16 cellular contexts compared by ENCODE assay signal in genomic region chr5:175034924-175035323, GRCh38.
DNase-seq lines count a peak whose midpoint lies in the region; ATAC-seq, FAIRE-seq and TF ChIP-seq lines count a peak whose summit lies in the region.
"Had no signal": no experiment of that assay in that cellular context is flagged by ENCODE, and none has a peak within 500 bp of the region (broad histone marks: within the 10 kb centered on the region; RNA-seq: fewer than 3 reads in every experiment).

No MANE protein-coding gene starts in this region.

- FAIRE-seq in HTR-8/SVneo (lab: Jason Lieb, UNC) (peak; percentile 88), H1 (lab: Jason Lieb, UNC) (no peak)
- FAIRE-seq: G401.6, GM19239, H54 had no signal

- H3K4ac ChIP-seq in H9 (ENCODE audit: low read depth, low read length) = no peak overlapping the region
- no peak overlapping the region for H3K4ac ChIP-seq in H1 (replicated peaks; ENCODE audit: insufficient read length, low read depth, low read length)

- no peak for ATAC-seq in GM21737 (IDR thresholded peaks at IDR 0.05; ENCODE audit: unreplicated experiment)
- ATAC-seq: CD8-positive, alpha-beta T cell; GM23338 had no signal

- H3K18ac ChIP-seq in H9 (ENCODE audit: insufficient read length, low read depth, low read length) (no peak overlapping the region), H1 (ENCODE audit: extremely low read depth, low read length) (no peak overlapping the region)

- no peaks in the 10 kb centered on the region for H3K4me1 ChIP-seq in H9 (ENCODE audit: insufficient read depth, low read length)
- H3K4me1 ChIP-seq in H1 (replicated peaks in 1 of 4; ENCODE audit: control insufficient read depth in 3 of 4, insufficient read depth in 4 of 4, low read length in 3 of 4) = no peaks in the 10 kb centered on the region
- no peaks in the 10 kb centered on the region for H3K4me1 ChIP-seq in CD4-positive, alpha-beta memory T cell (ENCODE audit: insufficient read depth, low read length)
- H3K4me1 ChIP-seq: Caco-2 had no signal

- TF ChIP-seq RAD21 in H1 (IDR thresholded peaks at IDR 0.05 in 1 of 2, conservative IDR thresholded peaks at IDR 0.05 in 1 of 2; ENCODE audit: low read depth in 2 of 2, low read length in 2 of 2) = no peak

- no peak overlapping the region for H2AFZ ChIP-seq in H9 (ENCODE audit: low read length)
- no peak overlapping the region for H2AFZ ChIP-seq in H1 (ENCODE audit: low read length)
- H2AFZ ChIP-seq: GM23338 had no signal

- no peak overlapping the region for H3K27ac ChIP-seq in H9 (ENCODE audit: insufficient read length, low read depth, low read length)
- H3K27ac ChIP-seq in H1 (ENCODE audit: low read depth, low read length) = no peak overlapping the region
- no peak overlapping the region for H3K27ac ChIP-seq in CD4-positive, alpha-beta memory T cell (ENCODE audit: low read depth, low read length)

- H3T11ph ChIP-seq in H9 (ENCODE audit: low read length) = no peak overlapping the region

- H3K27me3 Mint-ChIP-seq in H9 (ENCODE audit: low read depth) = peaks cover 4% of the 10 kb centered on the region
- peaks cover 0 to 4% of the 10 kb centered on the region in 2 donors for H3K27me3 Mint-ChIP-seq in CD4-positive, alpha-beta memory T cell

- no peaks in the 10 kb centered on the region for H3K36me3 ChIP-seq in H1 (ENCODE audit: control insufficient read depth in 2 of 4, insufficient read depth in 4 of 4, low read length in 3 of 4)
- no peaks in the 10 kb centered on the region for H3K36me3 ChIP-seq in CD4-positive, alpha-beta memory T cell (ENCODE audit: insufficient read depth, low read length)

- DNase-seq in H9 (no peak), HTR-8/SVneo (ENCODE audit: insufficient read length, low spot score) (no peak), H1 (ENCODE audit: low read depth in 1 of 2, low spot score in 2 of 2) (no peak), SW 1271 (lab: John Stamatoyannopoulos, UW) (no peak)
- no peak for DNase-seq in CD4-positive, alpha-beta memory T cell
- DNase-seq: C1 segment of cervical spinal cord; Caco-2; CD8-positive, alpha-beta T cell; DMS153; DND-41; HCEC 1CT had no signal

- H3K23ac ChIP-seq in H9 (ENCODE audit: insufficient read length, low read depth, low read length) (no peak overlapping the region), H1 (ENCODE audit: insufficient read length) (no peak overlapping the region)

- H3K4me2 ChIP-seq in H9 (ENCODE audit: insufficient read depth, insufficient read length, low read length) (no peak overlapping the region), H1 (ENCODE audit: insufficient read depth in 1 of 2, low read depth in 2 of 2, low read length in 2 of 2) (no peak overlapping the region)
- H3K4me2 ChIP-seq: GM23338 had no signal

- H3K9ac ChIP-seq in H9 (ENCODE audit: extremely low read depth, insufficient read length, low read length) (no peak overlapping the region), H1 (replicated peaks in 1 of 4; ENCODE audit: extremely low read depth in 1 of 4, low read depth in 3 of 4, low read length in 3 of 4) (no peak overlapping the region)

- H3K9me3 ChIP-seq in H9 (ENCODE audit: control insufficient read depth, low read depth, low read length) (no peaks in the 10 kb centered on the region), H1 (ENCODE audit: insufficient read depth in 2 of 2, low read depth in 1 of 2, low read length in 1 of 2) (no peaks in the 10 kb centered on the region)
- no peaks in the 10 kb centered on the region for H3K9me3 ChIP-seq in CD4-positive, alpha-beta memory T cell (ENCODE audit: control insufficient read depth in 1 of 2, low read length in 2 of 2)
- H3K9me3 ChIP-seq: Caco-2 had no signal

- no peak overlapping the region for H4K5ac ChIP-seq in H9 (ENCODE audit: insufficient read length, low read depth, low read length)
- no peak overlapping the region for H4K5ac ChIP-seq in H1 (ENCODE audit: insufficient read length, low read depth, low read length)

- H2BK5ac ChIP-seq in H9 (ENCODE audit: insufficient read length, low read length) (no peak overlapping the region), H1 (ENCODE audit: low read depth, low read length) (no peak overlapping the region)

- no peak overlapping the region for H3K27ac Mint-ChIP-seq in H9
- no peak overlapping the region for H3K27ac Mint-ChIP-seq in CD4-positive, alpha-beta memory T cell
- H3K27ac Mint-ChIP-seq: CD8-positive, alpha-beta T cell; GM23338 had no signal

- no peaks in the 10 kb centered on the region for H3K27me3 ChIP-seq in H9 (ENCODE audit: insufficient read depth, low read length)
- no peaks in the 10 kb centered on the region for H3K27me3 ChIP-seq in H1 (replicated peaks in 1 of 4; ENCODE audit: control insufficient read depth in 3 of 4, extremely low read depth in 1 of 4, insufficient read depth in 3 of 4, low read length in 3 of 4)
- no peaks in the 10 kb centered on the region for H3K27me3 ChIP-seq in CD4-positive, alpha-beta memory T cell (ENCODE audit: insufficient read depth, low read length)

- H4K91ac ChIP-seq in H9 (ENCODE audit: insufficient read length, low read depth, low read length) = no peak overlapping the region
- no peak overlapping the region for H4K91ac ChIP-seq in H1 (replicated peaks; ENCODE audit: insufficient read length, low read length)

- POLR2A ChIA-PET in H1 (lab: Charles Lee; ENCODE audit: partially characterized antibody) = no interaction called here
- POLR2A ChIA-PET in CD4-positive, alpha-beta memory T cell (lab: Charles Lee; ENCODE audit: partially characterized antibody) = no interaction called here

- H3K14ac ChIP-seq in H9 (ENCODE audit: insufficient read depth, low read length) (no peak overlapping the region), H1 (ENCODE audit: insufficient read length) (no peak overlapping the region)

- TF ChIP-seq CTCF in H9 (conservative IDR thresholded peaks at IDR 0.05) (no peak), H1 (IDR thresholded peaks at IDR 0.05; ENCODE audit: control extremely low read depth in 1 of 3, insufficient read depth in 1 of 3, low read depth in 1 of 3, low read length in 3 of 3) (no peak)

- intact Hi-C loops in CD4-positive, alpha-beta memory T cell (cut with micrococcal nuclease) = no loop called here

- no peaks in the 10 kb centered on the region for H3K79me2 ChIP-seq in H9 (ENCODE audit: insufficient read depth, low read length)
- no peaks in the 10 kb centered on the region for H3K79me2 ChIP-seq in H1 (ENCODE audit: control insufficient read depth in 1 of 2, insufficient read depth in 2 of 2, low read length in 2 of 2)

- H3K56ac ChIP-seq in H9 (ENCODE audit: insufficient read length, low read depth, low read length) = peak overlapping the region; percentile 4
- H3K56ac ChIP-seq in H1 (replicated peaks; ENCODE audit: insufficient read length, low read depth, low read length) = peak overlapping the region; percentile 92

- H2BK120ac ChIP-seq in H9 (ENCODE audit: low read depth, low read length, poor library complexity, severe bottlenecking) = no peak overlapping the region
- no peak overlapping the region for H2BK120ac ChIP-seq in H1 (replicated peaks; ENCODE audit: low read depth, low read length)

- no peak for TF ChIP-seq POLR2A in H1 (IDR thresholded peaks at IDR 0.05; ENCODE audit: control extremely low read depth in 1 of 2, low read depth in 2 of 2, low read length in 2 of 2)

- CTCF ChIA-PET in H1 (lab: Charles Lee; ENCODE audit: partially characterized antibody) = no interaction called here
- CTCF ChIA-PET in CD4-positive, alpha-beta memory T cell (lab: Charles Lee; ENCODE audit: partially characterized antibody) = no interaction called here

- no peak for TF ChIP-seq EP300 in H1 (IDR thresholded peaks at IDR 0.05; ENCODE audit: borderline replicate concordance in 1 of 2, low read depth in 2 of 2, low read length in 2 of 2)

- H4K20me1 ChIP-seq in H9 (ENCODE audit: control insufficient read depth, insufficient read depth, insufficient read length) (no peaks in the 10 kb centered on the region), H1 (replicated peaks in 1 of 2; ENCODE audit: control insufficient read depth in 1 of 2, insufficient read depth in 2 of 2, low read length in 2 of 2) (peaks cover 0 to 4% of the 10 kb centered on the region in 2 experiments)

- H4K8ac ChIP-seq in H9 (replicated peaks; ENCODE audit: insufficient read length, low read depth, low read length) = no peak overlapping the region
- H4K8ac ChIP-seq in H1 (ENCODE audit: extremely low read depth, insufficient read depth, low read length) = no peak overlapping the region

- 90% methylated on average over 2 of the region's 3 CpGs for WGBS in H9 (ENCODE audit: extremely low coverage, insufficient read length, low lambda C conversion rate)
- 87% methylated on average over 3 of the region's 3 CpGs; no CpG with 5 or more reads in 1 of the 2 experiments for WGBS in H1 (ENCODE audit: extremely low coverage in 1 of 2, insufficient coverage in 1 of 2, insufficient read length in 1 of 2, insufficient replicate concordance in 2 of 2, low coverage in 1 of 2, low lambda C conversion rate in 2 of 2, missing lambda C conversion rate in 1 of 2), 2 experiments

- no peaks in the 10 kb centered on the region for H3K23me2 ChIP-seq in H9 (ENCODE audit: insufficient read length, low read depth, low read length, poor library complexity, severe bottlenecking)
- H3K23me2 ChIP-seq in H1 (ENCODE audit: low read depth, low read length) = peaks cover 5% of the 10 kb centered on the region; the same call in 1 of the 2 replicates

- H2AK5ac ChIP-seq in H9 (ENCODE audit: insufficient read length, low read length) = no peak overlapping the region
- no peak overlapping the region for H2AK5ac ChIP-seq in H1 (ENCODE audit: low read depth, low read length)

- H3K9me3 Mint-ChIP-seq in H9 = no peaks in the 10 kb centered on the region; a peak in 2 of 5 replicates
- peaks cover 0 to 8% (median 0%) of the 10 kb centered on the region in 8 donors for H3K9me3 Mint-ChIP-seq in CD4-positive, alpha-beta memory T cell

- H2BK12ac ChIP-seq in H9 (ENCODE audit: insufficient read length, low read depth, low read length) (no peak overlapping the region), H1 (ENCODE audit: low read depth, low read length) (no peak overlapping the region)

- no peaks in the 10 kb centered on the region; a peak in 1 of 7 replicates for H3K36me3 Mint-ChIP-seq in H9 (ENCODE audit: insufficient read depth in 1 of 3, low read depth in 3 of 3)
- no peaks in the 10 kb centered on the region for H3K36me3 Mint-ChIP-seq in CD4-positive, alpha-beta memory T cell
- H3K36me3 Mint-ChIP-seq: CD8-positive, alpha-beta T cell had no signal

- H2BK15ac ChIP-seq in H9 (ENCODE audit: low read depth, low read length) = no peak overlapping the region
- no peak overlapping the region for H2BK15ac ChIP-seq in H1 (ENCODE audit: low read length)

- no peaks in the 10 kb centered on the region for H3K4me1 Mint-ChIP-seq in H9
- H3K4me1 Mint-ChIP-seq in CD4-positive, alpha-beta memory T cell = no peaks in the 10 kb centered on the region
- H3K4me1 Mint-ChIP-seq: GM23338 had no signal

- no peak overlapping the region for H2BK20ac ChIP-seq in H9 (ENCODE audit: low read depth, low read length, poor library complexity, severe bottlenecking)
- no peak overlapping the region for H2BK20ac ChIP-seq in H1 (ENCODE audit: low read length)

- H3K79me1 ChIP-seq in H9 (ENCODE audit: insufficient read depth, low read depth, low read length, poor library complexity, severe bottlenecking) (no peaks in the 10 kb centered on the region), H1 (ENCODE audit: low read depth, low read length) (no peaks in the 10 kb centered on the region)

- H3K4me3 Mint-ChIP-seq in H9 = no peak overlapping the region
- H3K4me3 Mint-ChIP-seq in CD4-positive, alpha-beta memory T cell = no peak overlapping the region
- H3K4me3 Mint-ChIP-seq: CD8-positive, alpha-beta T cell; GM23338 had no signal

- no peak overlapping the region for H3K4me3 ChIP-seq in H1 (ENCODE audit: extremely low read depth in 1 of 4, insufficient read depth in 2 of 4, low read depth in 3 of 4, low read length in 4 of 4)
- H3K4me3 ChIP-seq in CD4-positive, alpha-beta memory T cell (ENCODE audit: low read length in 2 of 2) = no peak overlapping the region
- H3K4me3 ChIP-seq: GM23338 had no signal
